Comparison of ENCODE assay signal across 14 cellular contexts in genomic region chr10:8403711-8404371, GRCh38.
A peak's percentile ranks its signal among the peaks of the same experiment; 100 is the strongest.
DNase-seq lines count a peak whose midpoint lies in the region; ATAC-seq and TF ChIP-seq lines count a peak whose summit lies in the region.
"Had no signal": no experiment of that assay in that cellular context is flagged by ENCODE, and none has a peak within 500 bp of the region (broad histone marks: within the 10 kb centered on the region; RNA-seq: fewer than 3 reads in every experiment).

No MANE protein-coding gene starts in this region.

- DNase-seq in Calu3, result peak; percentile 38
- peak; percentile 19 for DNase-seq in H7
- DNase-seq in activated T-helper 2 cell treated with anti-CD3 and anti-CD28 coated beads, Interferon-gamma antibody, Interleukin-2, Interleukin-4, amounts not matched to agents 10 μg/mL and 5 μg/mL and 100 μg/mL, durations not matched to agents 14 hours and 24 hours and 36 hours (ENCODE audit: low spot score), result no peak
- DNase-seq in naive thymus-derived CD4-positive, alpha-beta T cell, result no peak
- no peak for DNase-seq in upper lobe of right lung
- DNase-seq in COLO829 (ENCODE audit: low spot score), result no peak
- no peak for DNase-seq in activated gamma-delta T cell treated with Interleukin-2 at 50 U/mL for 16 hours
- no peak for DNase-seq in HK-2 (ENCODE audit: unreplicated experiment)
- DNase-seq: adrenal gland, NCI-H1092 treated with DMSO at 0.1 percent for 48 hours, NCI-H510A treated with DMSO at 0.1 percent for 48 hours, ovary had no signal

- peaks cover 16% of the 10 kb centered on the region for H3K4me1 Mint-ChIP-seq in Calu3 (ENCODE audit: low read depth, unreplicated experiment)
- peaks cover 87% of the 10 kb centered on the region for H3K4me1 Mint-ChIP-seq in activated T-helper 2 cell treated with anti-CD3 and anti-CD28 coated beads, Interferon-gamma antibody, Interleukin-2, Interleukin-4, amounts not matched to agents 10 μg/mL and 5 μg/mL and 100 μg/mL, durations not matched to agents 14 hours and 24 hours and 36 hours (ENCODE audit: low read depth)
- H3K4me1 Mint-ChIP-seq in naive thymus-derived CD4-positive, alpha-beta T cell, result peaks cover 35 to 81% (median 75%) of the 10 kb centered on the region in 7 donors

- no peaks in the 10 kb centered on the region for H3K27me3 Mint-ChIP-seq in Calu3 (ENCODE audit: unreplicated experiment)
- H3K27me3 Mint-ChIP-seq in activated T-helper 2 cell treated with anti-CD3 and anti-CD28 coated beads, Interferon-gamma antibody, Interleukin-2, Interleukin-4, amounts not matched to agents 10 μg/mL and 5 μg/mL and 100 μg/mL, durations not matched to agents 14 hours and 24 hours and 36 hours (ENCODE audit: low read depth), result no peaks in the 10 kb centered on the region
- H3K27me3 Mint-ChIP-seq in naive thymus-derived CD4-positive, alpha-beta T cell, result peaks cover 0 to 9% (median 0%) of the 10 kb centered on the region in 5 donors
- H3K27me3 Mint-ChIP-seq: stimulated activated memory B cell treated with anti-CD40 and anti-IgM and Interleukin-4, amounts not matched to agents 10 μg/mL and 1 μg/mL and 100 μg/mL, for 72 hours had no signal

- H3K9me3 ChIP-seq in naive thymus-derived CD4-positive, alpha-beta T cell (ENCODE audit: control insufficient read depth in 2 of 3, low read length in 3 of 3), result no peaks in the 10 kb centered on the region
- no peaks in the 10 kb centered on the region for H3K9me3 ChIP-seq in upper lobe of right lung
- H3K9me3 ChIP-seq: adrenal gland, ovary, SJSA1 had no signal

- H3K36me3 ChIP-seq in H7 (replicated peaks; ENCODE audit: control insufficient read depth, insufficient read depth, low read length) (no peaks in the 10 kb centered on the region), upper lobe of right lung (no peaks in the 10 kb centered on the region)
- no peaks in the 10 kb centered on the region for H3K36me3 ChIP-seq in naive thymus-derived CD4-positive, alpha-beta T cell (ENCODE audit: control insufficient read depth in 2 of 3, insufficient read depth in 3 of 3, low read length in 3 of 3)
- H3K36me3 ChIP-seq: adrenal gland, ovary, SJSA1 had no signal

- peak overlapping the region; percentile 74 for H3K27ac ChIP-seq in naive thymus-derived CD4-positive, alpha-beta T cell (ENCODE audit: low read depth, low read length)
- H3K27ac ChIP-seq in upper lobe of right lung, result no peak overlapping the region
- H3K27ac ChIP-seq: adrenal gland, ovary, SJSA1 had no signal

- BruUV-seq in Calu3 (replicated peaks; lab: Mats Ljungman, UMichigan), result no TSS peak

- H3K4me3 Mint-ChIP-seq in Calu3 (ENCODE audit: low read depth, unreplicated experiment), result peak overlapping the region; percentile 43
- H3K4me3 Mint-ChIP-seq in activated T-helper 2 cell treated with anti-CD3 and anti-CD28 coated beads, Interferon-gamma antibody, Interleukin-2, Interleukin-4, amounts not matched to agents 10 μg/mL and 5 μg/mL and 100 μg/mL, durations not matched to agents 14 hours and 24 hours and 36 hours (ENCODE audit: low read depth), result peak overlapping the region; percentile 75
- H3K4me3 Mint-ChIP-seq in naive thymus-derived CD4-positive, alpha-beta T cell, result peak overlapping the region; percentile 38 to 88 (median 76)
- H3K4me3 Mint-ChIP-seq: stimulated activated memory B cell treated with anti-CD40 and anti-IgM and Interleukin-4, amounts not matched to agents 10 μg/mL and 1 μg/mL and 100 μg/mL, for 72 hours had no signal

- TF ChIP-seq CTCF in Calu3 (IDR thresholded peaks at IDR 0.05; ENCODE audit: unreplicated experiment), result peak; percentile 14
- TF ChIP-seq CTCF in upper lobe of right lung (IDR thresholded peaks at IDR 0.05), result no peak

- CTCF ChIA-PET in Calu3 (lab: Charles Lee), result interaction anchor here (0.6 to 0.9 kb wide), 3 partner anchors 15 to 212 kb away, joined by 3 read pairs; no protein-coding TSS in a partner anchor
- CTCF ChIA-PET in naive thymus-derived CD4-positive, alpha-beta T cell (lab: Charles Lee), result interaction anchor here (2.5 kb wide), 1 partner anchor 37 kb away, joined by 5 read pairs; no protein-coding TSS in a partner anchor

- no peaks in the 10 kb centered on the region for H3K36me3 Mint-ChIP-seq in Calu3 (ENCODE audit: insufficient read depth, unreplicated experiment)
- peaks cover 70% of the 10 kb centered on the region for H3K36me3 Mint-ChIP-seq in activated T-helper 2 cell treated with anti-CD3 and anti-CD28 coated beads, Interferon-gamma antibody, Interleukin-2, Interleukin-4, amounts not matched to agents 10 μg/mL and 5 μg/mL and 100 μg/mL, durations not matched to agents 14 hours and 24 hours and 36 hours (ENCODE audit: low read depth)
- peaks cover 0 to 6% (median 0%) of the 10 kb centered on the region in 5 donors for H3K36me3 Mint-ChIP-seq in naive thymus-derived CD4-positive, alpha-beta T cell
- H3K36me3 Mint-ChIP-seq: stimulated activated memory B cell treated with anti-CD40 and anti-IgM and Interleukin-4, amounts not matched to agents 10 μg/mL and 1 μg/mL and 100 μg/mL, for 72 hours had no signal

- POLR2A ChIA-PET in naive thymus-derived CD4-positive, alpha-beta T cell (lab: Charles Lee), result interaction anchor here (0.6 to 2.4 kb wide), 5 partner anchors 22 to 343 kb away, joined by 3 to 6 read pairs (median 4); no protein-coding TSS in a partner anchor

- H3K4me1 ChIP-seq in naive thymus-derived CD4-positive, alpha-beta T cell (ENCODE audit: control insufficient read depth in 2 of 2, insufficient read depth in 2 of 2, low read length in 2 of 2), result peaks cover 60 to 62% of the 10 kb centered on the region in 2 donors
- H3K4me1 ChIP-seq in upper lobe of right lung, result no peaks in the 10 kb centered on the region
- H3K4me1 ChIP-seq: adrenal gland had no signal

- no peaks in the 10 kb centered on the region for H3K27me3 ChIP-seq in H7 (ENCODE audit: control insufficient read depth, insufficient read depth, low read length)
- no peaks in the 10 kb centered on the region for H3K27me3 ChIP-seq in naive thymus-derived CD4-positive, alpha-beta T cell (ENCODE audit: control insufficient read depth in 2 of 2, insufficient read depth in 2 of 2, low read length in 2 of 2)
- H3K27me3 ChIP-seq in upper lobe of right lung, result no peaks in the 10 kb centered on the region
- H3K27me3 ChIP-seq: adrenal gland, ovary, SJSA1 had no signal

- intact Hi-C loops in Calu3 (cut with micrococcal nuclease; ENCODE audit: unreplicated experiment) (loop anchor here (1.0 kb wide), 1 partner anchor 38 kb away; no protein-coding TSS in a partner anchor), upper lobe of right lung (cut with DNase I) (no loop called here)
- intact Hi-C loops in activated T-helper 2 cell treated with anti-CD3 and anti-CD28 coated beads, Interferon-gamma antibody, Interleukin-2, Interleukin-4, amounts not matched to agents 10 μg/mL and 5 μg/mL and 100 μg/mL, durations not matched to agents 14 hours and 24 hours and 36 hours (cut with micrococcal nuclease), result loop anchor here (1.0 to 5.0 kb wide), 9 partner anchors 79 to 688 kb away; partner anchors contain the start of gene GATA3
- intact Hi-C loops in naive thymus-derived CD4-positive, alpha-beta T cell (cut with micrococcal nuclease), result loop anchor here (1.0 to 5.0 kb wide), 14 partner anchors 12 to 693 kb away; partner anchors contain the start of gene GATA3 (in 1 of the 2)

- H3K9me3 Mint-ChIP-seq in Calu3 (ENCODE audit: low read depth, unreplicated experiment), result no peaks in the 10 kb centered on the region
- H3K9me3 Mint-ChIP-seq in activated T-helper 2 cell treated with anti-CD3 and anti-CD28 coated beads, Interferon-gamma antibody, Interleukin-2, Interleukin-4, amounts not matched to agents 10 μg/mL and 5 μg/mL and 100 μg/mL, durations not matched to agents 14 hours and 24 hours and 36 hours, result no peaks in the 10 kb centered on the region
- H3K9me3 Mint-ChIP-seq in naive thymus-derived CD4-positive, alpha-beta T cell, result no peaks in the 10 kb centered on the region
- H3K9me3 Mint-ChIP-seq: stimulated activated memory B cell treated with anti-CD40 and anti-IgM and Interleukin-4, amounts not matched to agents 10 μg/mL and 1 μg/mL and 100 μg/mL, for 72 hours had no signal

- no peak for ATAC-seq in naive thymus-derived CD4-positive, alpha-beta T cell
- ATAC-seq in upper lobe of right lung, result no peak
- ATAC-seq: stimulated activated memory B cell treated with anti-CD40 and anti-IgM and Interleukin-4, amounts not matched to agents 10 μg/mL and 1 μg/mL and 100 μg/mL, for 72 hours had no signal

- H3K4me3 ChIP-seq in H7 (ENCODE audit: insufficient read depth, low read depth, low read length) (no peak overlapping the region), upper lobe of right lung (no peak overlapping the region)
- H3K4me3 ChIP-seq in naive thymus-derived CD4-positive, alpha-beta T cell (ENCODE audit: low read length), result peak overlapping the region; percentile 47
- H3K4me3 ChIP-seq: adrenal gland, ovary, SJSA1 had no signal

- H3K27ac Mint-ChIP-seq in Calu3 (ENCODE audit: unreplicated experiment), result peak overlapping the region; percentile 80
- peak overlapping the region; percentile 98 for H3K27ac Mint-ChIP-seq in activated T-helper 2 cell treated with anti-CD3 and anti-CD28 coated beads, Interferon-gamma antibody, Interleukin-2, Interleukin-4, amounts not matched to agents 10 μg/mL and 5 μg/mL and 100 μg/mL, durations not matched to agents 14 hours and 24 hours and 36 hours
- peak overlapping the region; percentile 86 to 98 (median 93) for H3K27ac Mint-ChIP-seq in naive thymus-derived CD4-positive, alpha-beta T cell
- H3K27ac Mint-ChIP-seq: stimulated activated memory B cell treated with anti-CD40 and anti-IgM and Interleukin-4, amounts not matched to agents 10 μg/mL and 1 μg/mL and 100 μg/mL, for 72 hours had no signal

Comparison
In these comparisons a context has a peak if more than half of its experiments do, and no peak if none do; other contexts are left out.
1. DNase-seq: peak in Calu3 (single experiment) and H7 (single experiment); none in activated T-helper 2 cell treated with anti-CD3 and anti-CD28 coated beads, Interferon-gamma antibody, Interleukin-2, Interleukin-4, amounts not matched to agents 10 μg/mL and 5 μg/mL and 100 μg/mL, durations not matched to agents 14 hours and 24 hours and 36 hours (single experiment), naive thymus-derived CD4-positive, alpha-beta T cell (0 of 9), upper lobe of right lung (single experiment), COLO829 (single experiment), activated gamma-delta T cell treated with Interleukin-2 at 50 U/mL for 16 hours (single experiment) and HK-2 (single experiment).
2. Peak in every context shown above with its lines, with median percentiles within 50 percentile points of each other: H3K27ac Mint-ChIP-seq and H3K4me3 Mint-ChIP-seq.